8 cellular contexts compared by ENCODE assay signal in the genomic region with DNA sequence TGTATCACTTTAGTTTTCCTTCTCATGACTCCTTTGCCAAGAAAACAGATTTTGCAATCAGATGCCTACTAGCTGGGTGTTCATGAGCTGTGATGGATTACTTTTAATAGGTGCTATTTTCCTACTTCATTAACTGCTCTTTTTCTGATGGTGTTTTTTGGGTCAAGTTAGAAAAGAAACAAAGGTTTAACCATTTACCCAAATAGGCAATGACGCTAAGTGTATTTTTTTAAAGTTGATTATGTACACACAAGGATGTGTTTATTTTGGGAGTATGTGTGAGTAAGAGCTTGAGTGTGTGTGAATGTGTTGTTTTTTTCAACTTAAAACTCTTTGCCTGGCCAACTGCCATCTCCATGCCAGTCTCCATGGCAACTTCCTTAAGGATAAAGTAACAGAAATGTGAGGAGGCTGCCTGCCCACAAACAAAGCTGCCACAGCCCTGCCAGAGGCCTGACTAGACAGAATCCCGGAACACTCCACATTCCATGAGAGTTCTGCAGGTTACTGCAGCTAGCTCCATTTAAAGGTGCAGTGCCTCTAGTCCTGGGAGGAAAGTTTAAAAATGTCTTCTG.
DNase-seq lines count a peak whose midpoint lies in the region; TF ChIP-seq lines count a peak whose summit lies in the region.

No MANE protein-coding gene starts in this region.

- H3K9me3 Mint-ChIP-seq in activated T-cell treated with anti-CD3 and anti-CD28 coated beads, Interleukin-2, amount 50 U/mL, for 24 hours: peaks cover 10% of the 10 kb centered on the region

- no peak for TF ChIP-seq EP300 in transverse colon (IDR thresholded peaks at IDR 0.05; ENCODE audit: low read depth)

- H3K36me3 ChIP-seq in breast epithelium: no peaks in the 10 kb centered on the region
- H3K36me3 ChIP-seq in transverse colon: no peaks in the 10 kb centered on the region

- DNase-seq in COLO668 (lab: John Stamatoyannopoulos, UW; ENCODE audit: unreplicated experiment) (peak; percentile 63), NCI-H2107 treated with DMSO at 0.1 percent for 48 hours (lab: John Stamatoyannopoulos, UW; ENCODE audit: unreplicated experiment) (peak; percentile 79), breast epithelium (ENCODE audit: low spot score in 2 of 2) (peak; percentile 53 to 90), islet precursor cell (peak; percentile 95), transverse colon (peak; percentile 29), GM19240 (ENCODE audit: insufficient read length, low spot score) (no peak)
- no peak for DNase-seq in activated T-cell treated with anti-CD3 and anti-CD28 coated beads, Interleukin-2, amount 50 U/mL, for 24 hours
- DNase-seq in activated CD4-positive, alpha-beta T cell treated with anti-CD3 and anti-CD28 coated beads for 48 hours: no peak

- no peak overlapping the region for H3K4me3 ChIP-seq in breast epithelium
- H3K4me3 ChIP-seq in transverse colon: no peak overlapping the region

- intact Hi-C loops in breast epithelium (cut with DNase I; ENCODE audit: low total_unique reads): loop anchor here (5.0 kb wide), 1 partner anchor 117 kb away; no protein-coding TSS in a partner anchor
- intact Hi-C loops in transverse colon (cut with DNase I; ENCODE audit: low total_unique reads): no loop called here

- TF ChIP-seq POLR2A in breast epithelium (IDR thresholded peaks at IDR 0.05) (no peak), transverse colon (IDR thresholded peaks at IDR 0.05) (no peak)

- H3K9me3 ChIP-seq in breast epithelium (peaks cover 0 to 6% of the 10 kb centered on the region in 2 donors), transverse colon (no peaks in the 10 kb centered on the region)

- H3K36me3 Mint-ChIP-seq in activated T-cell treated with anti-CD3 and anti-CD28 coated beads, Interleukin-2, amount 50 U/mL, for 24 hours (ENCODE audit: low read depth): no peaks in the 10 kb centered on the region

- no peaks in the 10 kb centered on the region for H3K27me3 ChIP-seq in breast epithelium
- H3K27me3 ChIP-seq in transverse colon: no peaks in the 10 kb centered on the region

- no peak overlapping the region for H3K4me3 Mint-ChIP-seq in activated T-cell treated with anti-CD3 and anti-CD28 coated beads, Interleukin-2, amount 50 U/mL, for 24 hours

- H3K4me1 Mint-ChIP-seq in activated T-cell treated with anti-CD3 and anti-CD28 coated beads, Interleukin-2, amount 50 U/mL, for 24 hours (ENCODE audit: low read depth): no peaks in the 10 kb centered on the region

- no peak overlapping the region for H3K27ac Mint-ChIP-seq in activated T-cell treated with anti-CD3 and anti-CD28 coated beads, Interleukin-2, amount 50 U/mL, for 24 hours

- TF ChIP-seq CTCF in breast epithelium (IDR thresholded peaks at IDR 0.05) (no peak), transverse colon (IDR thresholded peaks at IDR 0.05) (no peak)

- WGBS in transverse colon (ENCODE audit: low coverage in 1 of 2), 2 donors: 25 to 29% methylated on average over 1 to 2 of the region's 2 CpGs

- H3K27ac ChIP-seq in breast epithelium (peak overlapping the region in 1 of 2 donors; percentile 9), transverse colon (peak overlapping the region in 3 of 4 donors; percentile 4 to 33 (median 7))

- in situ Hi-C loops in transverse colon (cut with MboI; ENCODE audit: low pct_ligation_motif_present in 1 of 4, low pct_unique_long_range_greater_than_20kb in 1 of 4, low sequenced_read_pairs in 3 of 4): no loop called here

- H3K27me3 Mint-ChIP-seq in activated T-cell treated with anti-CD3 and anti-CD28 coated beads, Interleukin-2, amount 50 U/mL, for 24 hours: no peaks in the 10 kb centered on the region

- H3K4me1 ChIP-seq in breast epithelium: no peaks in the 10 kb centered on the region
- H3K4me1 ChIP-seq in transverse colon: peaks cover 0 to 8% (median 2%) of the 10 kb centered on the region in 4 donors

Comparison
In these comparisons a context has a peak if more than half of its experiments do, and no peak if none do; other contexts are left out.
1. DNase-seq: peak in COLO668 (single experiment), NCI-H2107 treated with DMSO at 0.1 percent for 48 hours (single experiment), breast epithelium (2 of 2), islet precursor cell (single experiment) and transverse colon (single experiment); none in activated T-cell treated with anti-CD3 and anti-CD28 coated beads, Interleukin-2, amount 50 U/mL, for 24 hours (single experiment), GM19240 (single experiment) and activated CD4-positive, alpha-beta T cell treated with anti-CD3 and anti-CD28 coated beads for 48 hours (single experiment).